In genomic region chr5:109387408-109387974, GRCh38 we compare ENCODE assay signal across 29 cellular contexts. TPM values are rescaled to one million over a fixed set of nuclear protein-coding genes. Genes with fewer than 3 reads are reported as not detected.
DNase-seq lines count a peak whose midpoint lies in the region; ATAC-seq, FAIRE-seq and TF ChIP-seq lines count a peak whose summit lies in the region.
"Had no signal": no experiment of that assay in that cellular context is flagged by ENCODE, and none has a peak within 500 bp of the region (broad histone marks: within the 10 kb centered on the region; RNA-seq: fewer than 3 reads in every experiment).

No MANE protein-coding gene starts in this region.

- no peaks in the 10 kb centered on the region for H3K9me3 ChIP-seq in pancreas
- H3K9me3 ChIP-seq in Peyer's patch: no peaks in the 10 kb centered on the region
- H3K9me3 ChIP-seq: esophagus squamous epithelium, vagina had no signal

- H3K27ac ChIP-seq in VCaP (peak overlapping the region; percentile 26; the same call in 1 of the 2 replicates), pancreas (peak overlapping the region in 1 of 4 donors; percentile 18), Peyer's patch (no peak overlapping the region)
- H3K27ac ChIP-seq: esophagus squamous epithelium, SJCRH30, vagina had no signal

- intact Hi-C loops in pancreas (cut with DNase I): no loop called here

- H3K4me1 ChIP-seq in pancreas (peaks cover 7 to 34% (median 16%) of the 10 kb centered on the region in 3 donors), Peyer's patch (peaks cover 0 to 10% (median 0%) of the 10 kb centered on the region in 4 donors)

- no peak for TF ChIP-seq POLR2A in Peyer's patch (IDR thresholded peaks at IDR 0.05)

- no peak overlapping the region for H3K4me3 ChIP-seq in pancreas
- H3K4me3 ChIP-seq in Peyer's patch: no peak overlapping the region
- H3K4me3 ChIP-seq: esophagus squamous epithelium, SJCRH30, vagina had no signal

- WGBS in pancreas, 2 donors: 17 to 19% methylated on average over 4 of the region's 4 CpGs

- H3K27me3 ChIP-seq in pancreas (no peaks in the 10 kb centered on the region), Peyer's patch (no peaks in the 10 kb centered on the region)
- H3K27me3 ChIP-seq: esophagus squamous epithelium, SJCRH30, vagina had no signal

- ATAC-seq in pancreas (peak in 3 of 4 donors; percentile 19 to 30 (median 25)), HG02938 (IDR thresholded peaks at IDR 0.05; ENCODE audit: unreplicated experiment) (no peak)
- ATAC-seq: activated naive CD4-positive, alpha-beta T cell treated with anti-CD3 and anti-CD28 coated beads, Interleukin-2, amount 50 U/mL, for 72 hours; left ventricle myocardium superior; stimulated activated naive CD8-positive, alpha-beta T cell treated with anti-CD3 and anti-CD28 coated beads, Interleukin-15, amount 100 ng/mL, for 72 hours; T-cell had no signal

- DNase-seq in DMS53 (lab: John Stamatoyannopoulos, UW): peak; percentile 11
- no peak for DNase-seq in DMS53 treated with DMSO at 0.1 percent for 48 hours (lab: John Stamatoyannopoulos, UW; ENCODE audit: unreplicated experiment)
- peak; percentile 15 for DNase-seq in kidney glomerular epithelial cell (lab: John Stamatoyannopoulos, UW)
- DNase-seq in pancreas: no peak
- DNase-seq in Peyer's patch: no peak
- no peak for DNase-seq in stimulated activated CD4-positive, alpha-beta T cell treated with anti-CD3 and anti-CD28 coated beads, Interleukin-2, amount 100 ng/mL, for 48 hours
- DNase-seq: 8988T; activated CD4-positive, alpha-beta memory T cell treated with anti-CD3 and anti-CD28 coated beads for 36 hours; activated CD4-positive, CD25-positive, alpha-beta regulatory T cell treated with anti-CD3 and anti-CD28 coated beads, Interleukin-2, amount 50 U/mL, for 72 hours; AML-193; aorta; caudate nucleus; CD4-positive, alpha-beta memory T cell; DMS153; endodermal cell; esophagus squamous epithelium; hippocampal formation; left ventricle myocardium superior; NCI-H1105 treated with DMSO at 0.1 percent for 48 hours; NCI-H2081; NCI-H748 treated with DMSO at 0.1 percent for 48 hours; SJCRH30; stimulated activated naive CD8-positive, alpha-beta T cell treated with anti-CD3 and anti-CD28 coated beads, Interleukin-15, amount 100 ng/mL, for 72 hours; T-cell had no signal

- FAIRE-seq in pancreas (lab: Jason Lieb, UNC): no peak
- FAIRE-seq: frontal cortex had no signal

- no peaks in the 10 kb centered on the region for H3K36me3 ChIP-seq in pancreas
- peaks cover 0 to 7% (median 0%) of the 10 kb centered on the region in 3 donors for H3K36me3 ChIP-seq in Peyer's patch

- TF ChIP-seq CTCF in VCaP (conservative IDR thresholded peaks at IDR 0.05) (no peak), pancreas (IDR thresholded peaks at IDR 0.05) (no peak), Peyer's patch (IDR thresholded peaks at IDR 0.05) (no peak)

RNA-seq across cellular contexts. Expression of gene PJA2, which starts 22.3 kb away (rescaled TPM):
- 10 to 100 TPM; 25.0 to 49.7 (median 37.5) TPM for total RNA-seq in pancreas
- 10 to 100 TPM; 10.4 to 30.9 TPM for polyA plus RNA-seq in pancreas
- 10 to 100 TPM; 40.6 to 68.5 (median 51.6) TPM for total RNA-seq in Peyer's patch

Comparison
In these comparisons a context has a peak if more than half of its experiments do, and no peak if none do; other contexts are left out.
1. DNase-seq: peak in DMS53 (single experiment) and kidney glomerular epithelial cell (single experiment); none in DMS53 treated with DMSO at 0.1 percent for 48 hours (single experiment), pancreas (0 of 6), Peyer's patch (0 of 3) and stimulated activated CD4-positive, alpha-beta T cell treated with anti-CD3 and anti-CD28 coated beads, Interleukin-2, amount 100 ng/mL, for 48 hours (0 of 2).